ENCODE assay signal across 8 cellular contexts in the genomic region with DNA sequence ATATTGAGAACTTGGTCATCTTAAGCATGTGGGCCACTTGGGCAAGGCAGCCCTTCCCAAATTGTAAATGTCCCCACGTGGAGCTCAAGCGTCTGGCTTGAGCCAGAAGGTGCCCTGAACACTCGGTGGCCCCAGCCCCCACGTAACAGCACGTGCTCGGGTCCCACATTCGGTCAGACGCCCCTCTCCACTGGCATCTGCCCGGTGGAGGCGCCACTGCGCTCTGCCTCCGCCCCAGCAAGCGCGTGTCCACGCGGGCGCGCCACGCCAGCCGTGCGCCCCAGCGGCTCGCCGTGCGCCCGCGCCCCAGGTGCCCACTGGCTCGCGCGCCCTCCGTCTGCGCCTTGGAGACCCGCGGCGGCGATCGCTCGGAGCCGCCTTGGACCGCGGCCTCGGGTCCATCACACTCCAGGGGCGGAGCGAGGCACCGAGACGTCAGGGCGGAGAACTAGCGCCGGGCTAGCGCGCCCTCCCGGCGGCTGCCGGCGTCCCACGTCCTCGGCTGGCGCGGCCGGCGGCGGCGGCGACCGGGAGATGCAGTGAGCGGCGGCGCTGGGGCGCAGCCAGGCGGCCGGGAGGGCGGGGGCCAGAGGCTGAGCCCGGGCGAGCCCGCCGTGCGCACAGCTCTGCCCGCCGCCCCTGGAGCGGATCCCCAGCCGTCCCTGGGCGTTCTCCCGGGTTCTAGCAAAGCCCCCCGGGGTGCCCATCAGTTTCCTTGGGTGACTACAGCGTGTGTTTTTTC. TPM values are rescaled to one million over a fixed set of nuclear protein-coding genes. Genes with fewer than 3 reads are reported as not detected.
DNase-seq lines count a peak whose midpoint lies in the region; ATAC-seq, FAIRE-seq and TF ChIP-seq lines count a peak whose summit lies in the region.

Gene PALM2AKAP2, plus strand, starts transcription at position 488 of the 742 bp plus-strand sequence. CDS start 291 bp downstream, outside the sequence.

- DNase-seq in GM12892 (ENCODE audit: insufficient read length) (peak; percentile 14), NCI-H2171 treated with DMSO at 0.1 percent for 48 hours (lab: John Stamatoyannopoulos, UW) (peak; percentile 67), coronary artery (ENCODE audit: low spot score) (peak; percentile 85), left colon (peak; percentile 27 to 62), substantia nigra (lab: John Stamatoyannopoulos, UW) (peak in 37 of 49 donors; percentile 3 to 64 (median 22)), HAP-1 (ENCODE audit: low spot score in 2 of 2) (no peak)

- ATAC-seq in left colon = peak; percentile 98
- ATAC-seq in GM18873 (IDR thresholded peaks at IDR 0.05; ENCODE audit: low FRiP score, unreplicated experiment) = no peak
- ATAC-seq in GM19467 (IDR thresholded peaks at IDR 0.05; ENCODE audit: unreplicated experiment) = no peak

- no peak for TF ChIP-seq CTCF in coronary artery (IDR thresholded peaks at IDR 0.05)

- no peak for FAIRE-seq in GM12892 (lab: Jason Lieb, UNC)

- in situ Hi-C loops in HAP-1 (cut with MboI; ENCODE audit: low sequenced_read_pairs) = no loop called here

- H3K27me3 ChIP-seq in HAP-1 (ENCODE audit: low read depth) = peaks cover 4% of the 10 kb centered on the region

- no peaks in the 10 kb centered on the region for H3K4me1 ChIP-seq in HAP-1

- no peaks in the 10 kb centered on the region for H3K36me3 ChIP-seq in HAP-1 (replicated peaks)

- intact Hi-C loops in left colon (cut with DNase I, micrococcal nuclease) = no loop called here

- TF ChIP-seq POLR2A in GM12892 (IDR thresholded peaks at IDR 0.05; ENCODE audit: low read depth, low read length) = no peak

- H3K4me3 ChIP-seq in coronary artery = peak within 1 kb of the TSS; percentile 73
- H3K4me3 ChIP-seq in HAP-1 = no peak within 1 kb of the TSS

- H3K27ac ChIP-seq in coronary artery = peak within 1 kb of the TSS; percentile 79 to 89
- H3K27ac ChIP-seq in substantia nigra (ENCODE audit: low read depth, low read length, poor library complexity, severe bottlenecking) = peak within 1 kb of the TSS; percentile 12

- no peaks in the 10 kb centered on the region for H3K9me3 ChIP-seq in HAP-1

RNA-seq across cellular contexts. Expression of gene PALM2AKAP2, which starts in this region (rescaled TPM):
- not detected for polyA plus RNA-seq in GM12892 (2012; ENCODE audit: missing spikeins)
- 1 to 10 TPM in 1 of 2 donors, under 1 TPM in 1; 0.98 to 2.7 TPM for total RNA-seq in left colon

Comparison
In these comparisons a context has a peak if more than half of its experiments do, and no peak if none do; other contexts are left out.
1. DNase-seq: peak in GM12892 (single experiment), NCI-H2171 treated with DMSO at 0.1 percent for 48 hours (single experiment), coronary artery (single experiment), left colon (2 of 2) and substantia nigra (37 of 49); none in HAP-1 (0 of 2).